Comparison of ENCODE assay signal across 1 cellular context in genomic region chr1:44024903-44025525, GRCh38.
TF ChIP-seq lines count a peak whose summit lies in the region.

No MANE protein-coding gene starts in this region.

TF ChIP-seq in A549, 52 proteins besides CTCF, POLR2A, EP300 and RAD21 (continued from another document):
- TF ChIP-seq KDM1A (IDR thresholded peaks at IDR 0.05; ENCODE audit: low read depth) (no peak), HDAC2 (IDR thresholded peaks at IDR 0.05) (no peak), MYC (IDR thresholded peaks at IDR 0.05; ENCODE audit: borderline replicate concordance, low read length) (no peak), EHF (CRISPR knock-in tag; IDR thresholded peaks at IDR 0.05) (no peak), MAX (IDR thresholded peaks at IDR 0.05) (0 out of 2 replicates have a peak, but pooled peaks have one; percentile 28), ZC3H11A (IDR thresholded peaks at IDR 0.05) (no peak), POLR2AphosphoS2 (conservative IDR thresholded peaks at IDR 0.05; ENCODE audit: low read length) (no peak), FOSL2 (IDR thresholded peaks at IDR 0.05) (0 out of 2 replicates have a peak, but pooled peaks have one; percentile 26), FOSL2 (CRISPR knock-in tag; IDR thresholded peaks at IDR 0.05) (peak; percentile 42), CBX8 (IDR thresholded peaks at IDR 0.05) (no peak), SMC3 (IDR thresholded peaks at IDR 0.05) (no peak), ZNF302 (CRISPR knock-in tag; IDR thresholded peaks at IDR 0.05) (no peak), CEBPB (IDR thresholded peaks at IDR 0.05) (no peak)
